In the genomic region with DNA sequence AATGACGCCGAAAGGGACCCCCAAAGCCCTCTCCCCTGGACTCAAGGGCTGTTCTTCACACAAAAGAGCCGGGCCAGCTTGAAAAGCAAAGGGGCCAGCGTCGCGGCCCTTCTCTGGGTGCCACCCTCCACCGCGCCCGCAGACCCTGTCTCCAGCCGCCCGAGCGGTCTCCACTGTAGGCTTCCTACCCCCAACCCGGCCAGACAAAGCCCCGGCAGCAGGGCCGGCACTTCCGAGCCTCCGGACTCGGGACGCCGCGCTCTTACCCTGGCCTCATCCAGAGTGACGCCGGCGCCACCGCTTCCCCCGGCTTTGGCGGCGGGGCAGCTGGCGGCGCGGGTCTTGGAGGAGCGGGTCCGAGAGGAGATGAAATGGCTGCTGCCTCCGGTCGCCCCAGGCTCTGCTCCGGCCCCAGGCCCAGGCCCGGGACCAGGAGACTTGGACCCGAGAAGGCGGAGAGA, we compare ENCODE assay signal across 8 cellular contexts. TPM values are rescaled to one million over a fixed set of nuclear protein-coding genes. Genes with fewer than 3 reads are reported as not detected.
DNase-seq lines count a peak whose midpoint lies in the region; ATAC-seq and TF ChIP-seq lines count a peak whose summit lies in the region.

No MANE protein-coding gene starts in this region.

- peaks cover 18% of the 10 kb centered on the region for H3F3A ChIP-seq in neural progenitor cell (ENCODE audit: low read depth)

- H2AFZ ChIP-seq in neural progenitor cell (replicated peaks) = peak overlapping the region; percentile 93

- peaks cover 9% of the 10 kb centered on the region for H4K20me1 ChIP-seq in neural progenitor cell (ENCODE audit: low read depth)

- H3K9me3 ChIP-seq in KOPT-K1 (ENCODE audit: insufficient read depth, low read length, poor library complexity, severe bottlenecking) (no peaks in the 10 kb centered on the region), neural progenitor cell (ENCODE audit: low read depth) (no peaks in the 10 kb centered on the region)

- peaks cover 80% of the 10 kb centered on the region for H3K79me2 ChIP-seq in neural progenitor cell (ENCODE audit: low read depth)

- no peaks in the 10 kb centered on the region for H3K9me3 Mint-ChIP-seq in neural progenitor cell

- peaks cover 4% of the 10 kb centered on the region for H3K36me3 ChIP-seq in KOPT-K1 (ENCODE audit: insufficient read depth, low read length)
- no peaks in the 10 kb centered on the region for H3K36me3 ChIP-seq in neural progenitor cell

- H3K4me2 ChIP-seq in neural progenitor cell = peak overlapping the region; percentile 82

- H3K4me3 Mint-ChIP-seq in neural progenitor cell = peak overlapping the region; percentile 99

- no peaks in the 10 kb centered on the region for H3K27me3 ChIP-seq in neural progenitor cell

- H3K4me3 ChIP-seq in fibroblast of the aortic adventitia (ENCODE audit: low read depth, low read length) = peak overlapping the region; percentile 95
- H3K4me3 ChIP-seq in neural progenitor cell = peak overlapping the region; percentile 94

- H3K4me1 ChIP-seq in neural progenitor cell = peaks cover 17% of the 10 kb centered on the region

- DNase-seq in GM10266 (ENCODE audit: extremely low spot score) (peak; percentile 37), activated T-cell treated with anti-CD3 and anti-CD28 coated beads for 48 hours (ENCODE audit: low read depth) (peak; percentile 25), fibroblast of the aortic adventitia (ENCODE audit: low read depth) (no peak), neural progenitor cell (ENCODE audit: low spot score) (peak; percentile 74), NCI-H2196 (lab: John Stamatoyannopoulos, UW; ENCODE audit: unreplicated experiment) (no peak), GOT3 (lab: John Stamatoyannopoulos, UW) (no peak)

- peak; percentile 34 for ATAC-seq in GM21723 (IDR thresholded peaks at IDR 0.05; ENCODE audit: unreplicated experiment)

- H3K36me3 Mint-ChIP-seq in neural progenitor cell = peaks cover 3% of the 10 kb centered on the region

- peak overlapping the region; percentile 98 for H3K27ac Mint-ChIP-seq in neural progenitor cell

- H3K9ac ChIP-seq in neural progenitor cell = peak overlapping the region; percentile 95

- H3K4me1 Mint-ChIP-seq in neural progenitor cell = peaks cover 22% of the 10 kb centered on the region

- H3K27me3 Mint-ChIP-seq in neural progenitor cell (ENCODE audit: insufficient read depth, low read depth) = no peaks in the 10 kb centered on the region

- H3K27ac ChIP-seq in KOPT-K1 (ENCODE audit: low read depth, low read length, poor library complexity, severe bottlenecking) (peak overlapping the region; percentile 96), neural progenitor cell (peak overlapping the region; percentile 78)

- TF ChIP-seq CTCF in GM10266 (IDR thresholded peaks at IDR 0.05; ENCODE audit: control insufficient read depth, insufficient read depth, low read depth, missing control alignments) = no peak
- no peak for TF ChIP-seq CTCF in fibroblast of the aortic adventitia (IDR thresholded peaks at IDR 0.05; ENCODE audit: insufficient read depth, low read length)
- no peak for TF ChIP-seq CTCF in neural progenitor cell (IDR thresholded peaks at IDR 0.05)

RNA-seq across cellular contexts. Expression of gene ATAD2B, which starts 0.6 kb away (rescaled TPM):
- total RNA-seq in fibroblast of the aortic adventitia (ENCODE audit: low replicate concordance) (10.6 and 22.4 TPM in 2 replicates), neural progenitor cell (ENCODE audit: low replicate concordance) (22.4 and 38.7 TPM in 2 replicates)

RNA-seq across cellular contexts. Expression of gene UBXN2A, which starts 13.9 kb away (rescaled TPM):
- total RNA-seq in fibroblast of the aortic adventitia (ENCODE audit: low replicate concordance) (12.4 and 14.2 TPM in 2 replicates), neural progenitor cell (ENCODE audit: low replicate concordance) (18.3 and 24.1 TPM in 2 replicates)

Comparison
In these comparisons a context has a peak if more than half of its experiments do, and no peak if none do; other contexts are left out.
1. DNase-seq: peak in GM10266 (single experiment), activated T-cell treated with anti-CD3 and anti-CD28 coated beads for 48 hours (single experiment) and neural progenitor cell (single experiment); none in fibroblast of the aortic adventitia (single experiment), NCI-H2196 (single experiment) and GOT3 (single experiment).